ENCODE assay signal across 18 cellular contexts in genomic region chr9:123607479-123607878, GRCh38.
"Had no signal": no experiment of that assay in that cellular context is flagged by ENCODE, and none has a peak within 500 bp of the region (broad histone marks: within the 10 kb centered on the region; RNA-seq: fewer than 3 reads in every experiment).

No MANE protein-coding gene starts in this region.

- H3K36me3 ChIP-seq: adrenal gland, breast epithelium, lower lobe of right lung, right atrium auricular region, suprapubic skin, vagina had no signal

- H2AFZ ChIP-seq: hepatocyte had no signal

- H3K4me2 ChIP-seq: hepatocyte had no signal

- ATAC-seq: activated T-cell treated with anti-CD3 and anti-CD28 coated beads, Interleukin-2, amount 50 U/mL, for 72 hours; lower lobe of right lung; stimulated activated naive CD8-positive, alpha-beta T cell treated with anti-CD3 and anti-CD28 coated beads, Interleukin-15, amount 100 ng/mL, for 72 hours had no signal

- H3K27ac ChIP-seq: adrenal gland, breast epithelium, hepatocyte, lower lobe of right lung, right atrium auricular region, suprapubic skin, vagina, VCaP had no signal

- H3K79me2 ChIP-seq: hepatocyte had no signal

- H3K4me3 ChIP-seq: adrenal gland, breast epithelium, hepatocyte, lower lobe of right lung, right atrium auricular region, suprapubic skin, vagina had no signal

- H3K27me3 ChIP-seq: adrenal gland, breast epithelium, hepatocyte, right atrium auricular region, suprapubic skin, vagina had no signal

- H3K4me1 ChIP-seq: adrenal gland, breast epithelium, lower lobe of right lung, right atrium auricular region, vagina had no signal

- H3K9me3 ChIP-seq: adrenal gland, breast epithelium, lower lobe of right lung, right atrium auricular region, suprapubic skin, vagina had no signal

- FAIRE-seq: astrocyte, endothelial cell of umbilical vein had no signal

- DNase-seq: activated CD4-positive, alpha-beta T cell treated with anti-CD3 and anti-CD28 coated beads for 1 hour; activated CD4-positive, alpha-beta T cell treated with anti-CD3 and anti-CD28 coated beads, Interleukin-2, amount 50 U/mL, for 4 hours; activated effector memory CD4-positive, alpha-beta T cell treated with anti-CD3 and anti-CD28 coated beads, Interleukin-2, amount 50 U/mL, for 16 hours; activated T-cell treated with anti-CD3 and anti-CD28 coated beads, Interleukin-2, amount 50 U/mL, for 72 hours; adrenal gland; effector memory CD4-positive, alpha-beta T cell; lower lobe of right lung; stimulated activated naive CD8-positive, alpha-beta T cell treated with anti-CD3 and anti-CD28 coated beads, Interleukin-15, amount 100 ng/mL, for 72 hours; T-helper 2 cell; trophoblast cell had no signal
